Comparison of ENCODE assay signal across 30 cellular contexts in genomic region chr13:61706899-61707298, GRCh38.
"Had no signal": no experiment of that assay in that cellular context is flagged by ENCODE, and none has a peak within 500 bp of the region (broad histone marks: within the 10 kb centered on the region; RNA-seq: fewer than 3 reads in every experiment).

No MANE protein-coding gene starts in this region.

- H3K4me3 ChIP-seq: adrenal gland, body of pancreas, breast epithelium had no signal

- DNase-seq: activated B cell treated with CpG ODN at 0.5 μM for 24 hours; activated CD4-positive, alpha-beta memory T cell treated with anti-CD3 and anti-CD28 coated beads for 36 hours; activated CD4-positive, alpha-beta T cell treated with anti-CD3 and anti-CD28 coated beads for 4 hours; activated CD4-positive, alpha-beta T cell treated with anti-CD3 and anti-CD28 coated beads, Interleukin-2, amount 10 ng/mL, durations not matched to agents 24 days and 14 days; activated CD4-positive, alpha-beta T cell treated with anti-CD3 and anti-CD28 coated beads, Interleukin-2, amount 50 U/mL, for 1 hour; activated CD4-positive, alpha-beta T cell treated with anti-CD3 and anti-CD28 coated beads, Interleukin-2, amount 50 U/mL, for 4 hours; activated CD4-positive, CD25-positive, alpha-beta regulatory T cell treated with anti-CD3 and anti-CD28 coated beads, Interleukin-2, amount 50 U/mL, for 72 hours; activated CD8-positive, alpha-beta memory T cell treated with anti-CD3 and anti-CD28 coated beads, Interleukin-2, amount 50 U/mL, for 4 hours; activated CD8-positive, alpha-beta T cell treated with anti-CD3 and anti-CD28 coated beads for 36 hours; activated effector memory CD4-positive, alpha-beta T cell treated with anti-CD3 and anti-CD28 coated beads, Interleukin-2, amount 50 U/mL, for 16 hours; activated gamma-delta T cell treated with Interleukin-2 at 50 U/mL for 16 hours; activated naive CD4-positive, alpha-beta T cell; activated naive CD4-positive, alpha-beta T cell treated with anti-CD3 and anti-CD28 coated beads for 36 hours; activated naive CD4-positive, alpha-beta T cell treated with anti-CD3 and anti-CD28 coated beads, Interleukin-2, amount 50 U/mL, for 16 hours; activated naive CD8-positive, alpha-beta T cell treated with anti-CD3 and anti-CD28 coated beads for 36 hours; activated T-cell treated with anti-CD3 and anti-CD28 coated beads for 4 hours; activated T-cell treated with anti-CD3 and anti-CD28 coated beads, Interleukin-2, amount 50 U/mL, for 1 hour; activated T-cell treated with anti-CD3 and anti-CD28 coated beads, Interleukin-2, amount 50 U/mL, for 4 hours; activated T-cell treated with anti-CD3 and anti-CD28 coated beads, Interleukin-2, amount 50 U/mL, for 72 hours; adrenal gland; amniotic stem cell; aorta; body of pancreas; brain microvascular endothelial cell; central memory CD4-positive, alpha-beta T cell; T-helper 2 cell; T-helper 9 cell had no signal

- ATAC-seq: activated CD8-positive, alpha-beta T cell treated with anti-CD3 and anti-CD28 coated beads for 36 hours; activated naive CD4-positive, alpha-beta T cell treated with anti-CD3 and anti-CD28 coated beads, Interleukin-2, amount 50 U/mL, for 72 hours; activated T-cell treated with anti-CD3 and anti-CD28 coated beads, Interleukin-2, amount 50 U/mL, for 4 hours; activated T-cell treated with anti-CD3 and anti-CD28 coated beads, Interleukin-2, amount 50 U/mL, for 72 hours; activated T-helper 17 cell treated with anti-CD3 and anti-CD28 coated beads, Interleukin-2, amount 50 U/mL, for 72 hours; body of pancreas had no signal

- H3K27me3 ChIP-seq: adrenal gland, body of pancreas, brain microvascular endothelial cell, breast epithelium had no signal

- H3K36me3 ChIP-seq: adrenal gland, brain microvascular endothelial cell, breast epithelium had no signal

- H3K4me1 ChIP-seq: adrenal gland, body of pancreas, breast epithelium had no signal

- H3K9me3 ChIP-seq: adrenal gland, body of pancreas had no signal
